Comparison of ENCODE assay signal across 12 cellular contexts in genomic region chr11:96204366-96204659, GRCh38.
DNase-seq lines count a peak whose midpoint lies in the region; ATAC-seq, FAIRE-seq and TF ChIP-seq lines count a peak whose summit lies in the region.
"Had no signal": no experiment of that assay in that cellular context is flagged by ENCODE, and none has a peak within 500 bp of the region (broad histone marks: within the 10 kb centered on the region; RNA-seq: fewer than 3 reads in every experiment).

No MANE protein-coding gene starts in this region.

- intact Hi-C loops in CD4-positive, alpha-beta memory T cell (cut with micrococcal nuclease) = loop anchor here (2.0 kb wide), 2 partner anchors 16 to 138 kb away; partner anchors contain the start of gene MAML2
- intact Hi-C loops in cardiac septum (cut with DNase I) = no loop called here

- no peak for DNase-seq in CD4-positive, alpha-beta memory T cell
- peak; percentile 30 for DNase-seq in LNCaP clone FGC (ENCODE audit: low read depth)
- no peak for DNase-seq in natural killer cell treated with Interleukin-12 subunit alpha and Interleukin-12 subunit beta and Interleukin-15 and Interleukin-18, amount 100 ng/mL, for 72 hours (ENCODE audit: low spot score)
- no peak for DNase-seq in small intestine
- no peak for DNase-seq in cardiac septum (ENCODE audit: low spot score)
- DNase-seq in central memory CD4-positive, alpha-beta T cell = no peak
- DNase-seq: body of pancreas, KBM-7, NCI-H1092 treated with DMSO at 0.1 percent for 48 hours, NCI-H774 had no signal

- peaks cover 79% of the 10 kb centered on the region for H3K4me1 ChIP-seq in CD4-positive, alpha-beta memory T cell (ENCODE audit: insufficient read depth, low read length)
- peaks cover 2 to 18% of the 10 kb centered on the region in 2 donors for H3K4me1 ChIP-seq in small intestine (ENCODE audit: control insufficient read depth in 2 of 2, insufficient read depth in 1 of 2, low read depth in 1 of 2, low read length in 1 of 2)

- no peaks in the 10 kb centered on the region for H3K36me3 ChIP-seq in CD4-positive, alpha-beta memory T cell (ENCODE audit: insufficient read depth, low read length)
- H3K36me3 ChIP-seq in small intestine (ENCODE audit: control insufficient read depth in 2 of 2, insufficient read depth in 2 of 2, low read length in 2 of 2) = no peaks in the 10 kb centered on the region
- H3K36me3 ChIP-seq: thoracic aorta had no signal

- H3K4me3 Mint-ChIP-seq in CD4-positive, alpha-beta memory T cell = peak overlapping the region in 6 of 8 donors; percentile 54 to 80 (median 70)
- H3K4me3 Mint-ChIP-seq in brain = no peak overlapping the region
- peak overlapping the region; percentile 70 for H3K4me3 Mint-ChIP-seq in natural killer cell treated with Interleukin-12 subunit alpha and Interleukin-12 subunit beta and Interleukin-15 and Interleukin-18, amount 100 ng/mL, for 72 hours

- no peaks in the 10 kb centered on the region for H3K9me3 ChIP-seq in CD4-positive, alpha-beta memory T cell (ENCODE audit: control insufficient read depth in 1 of 2, low read length in 2 of 2)
- H3K9me3 ChIP-seq in small intestine (ENCODE audit: control insufficient read depth, low read depth) = no peaks in the 10 kb centered on the region
- H3K9me3 ChIP-seq: body of pancreas, thoracic aorta had no signal

- H3K4me3 ChIP-seq in CD4-positive, alpha-beta memory T cell (ENCODE audit: low read length in 2 of 2) = no peak overlapping the region
- H3K4me3 ChIP-seq in LNCaP clone FGC (ENCODE audit: low read depth, low read length) = no peak overlapping the region
- no peak overlapping the region for H3K4me3 ChIP-seq in small intestine (ENCODE audit: low read depth in 1 of 2, low read length in 2 of 2)
- H3K4me3 ChIP-seq: body of pancreas, thoracic aorta had no signal

- CTCF ChIA-PET in CD4-positive, alpha-beta memory T cell (lab: Charles Lee; ENCODE audit: partially characterized antibody) = interaction anchor here (4.4 kb wide), 1 partner anchor 138 kb away, joined by 37 read pairs; the partner anchor contains the start of gene MAML2

- H3K27ac Mint-ChIP-seq in CD4-positive, alpha-beta memory T cell = peak overlapping the region; percentile 87 to 97 (median 94)
- H3K27ac Mint-ChIP-seq in brain = peak overlapping the region in 4 of 5 experiments; percentile 39 to 65 (median 59)
- H3K27ac Mint-ChIP-seq in natural killer cell treated with Interleukin-12 subunit alpha and Interleukin-12 subunit beta and Interleukin-15 and Interleukin-18, amount 100 ng/mL, for 72 hours = peak overlapping the region; percentile 88 to 99

- H3K27me3 Mint-ChIP-seq in CD4-positive, alpha-beta memory T cell = no peaks in the 10 kb centered on the region
- no peaks in the 10 kb centered on the region for H3K27me3 Mint-ChIP-seq in brain
- H3K27me3 Mint-ChIP-seq in natural killer cell treated with Interleukin-12 subunit alpha and Interleukin-12 subunit beta and Interleukin-15 and Interleukin-18, amount 100 ng/mL, for 72 hours = no peaks in the 10 kb centered on the region

- peak overlapping the region; percentile 32 for H3K27ac ChIP-seq in CD4-positive, alpha-beta memory T cell (ENCODE audit: low read depth, low read length)
- peak overlapping the region in 1 of 2 donors; percentile 70 for H3K27ac ChIP-seq in small intestine (ENCODE audit: low read depth in 1 of 2, low read length in 1 of 2)
- H3K27ac ChIP-seq: body of pancreas, thoracic aorta had no signal

- H3K4me1 Mint-ChIP-seq in CD4-positive, alpha-beta memory T cell = peaks cover 62 to 90% (median 81%) of the 10 kb centered on the region in 4 donors
- peaks cover 74% of the 10 kb centered on the region for H3K4me1 Mint-ChIP-seq in brain
- H3K4me1 Mint-ChIP-seq in natural killer cell treated with Interleukin-12 subunit alpha and Interleukin-12 subunit beta and Interleukin-15 and Interleukin-18, amount 100 ng/mL, for 72 hours (ENCODE audit: low read depth in 2 of 2) = peaks cover 51 to 58% of the 10 kb centered on the region in 2 donors

- FAIRE-seq in small intestine (lab: Jason Lieb, UNC) = no peak

- ATAC-seq in natural killer cell treated with Interleukin-12 subunit alpha and Interleukin-12 subunit beta and Interleukin-15 and Interleukin-18, amount 100 ng/mL, for 72 hours = no peak
- ATAC-seq: body of pancreas had no signal

- TF ChIP-seq CTCF in LNCaP clone FGC (IDR thresholded peaks at IDR 0.05; ENCODE audit: control insufficient read depth, extremely low read depth, insufficient read depth) (no peak), brain (conservative IDR thresholded peaks at IDR 0.05) (no peak)

- peaks cover 0 to 3% (median 0%) of the 10 kb centered on the region in 8 donors for H3K9me3 Mint-ChIP-seq in CD4-positive, alpha-beta memory T cell
- H3K9me3 Mint-ChIP-seq in brain = peaks cover 0 to 6% (median 0%) of the 10 kb centered on the region in 5 experiments
- no peaks in the 10 kb centered on the region for H3K9me3 Mint-ChIP-seq in natural killer cell treated with Interleukin-12 subunit alpha and Interleukin-12 subunit beta and Interleukin-15 and Interleukin-18, amount 100 ng/mL, for 72 hours

- no peaks in the 10 kb centered on the region for H3K27me3 ChIP-seq in CD4-positive, alpha-beta memory T cell (ENCODE audit: insufficient read depth, low read length)
- no peaks in the 10 kb centered on the region for H3K27me3 ChIP-seq in small intestine (ENCODE audit: control insufficient read depth in 2 of 2, insufficient read depth in 2 of 2, low read length in 2 of 2)
- H3K27me3 ChIP-seq: body of pancreas had no signal

- POLR2A ChIA-PET in CD4-positive, alpha-beta memory T cell (lab: Charles Lee; ENCODE audit: partially characterized antibody) = interaction anchor here (1.1 to 5.7 kb wide), 4 partner anchors 10 to 137 kb away, joined by 4 to 56 read pairs (median 6); partner anchors contain the start of gene MAML2

- peaks cover 21 to 22% of the 10 kb centered on the region in 2 donors for H3K36me3 Mint-ChIP-seq in CD4-positive, alpha-beta memory T cell
- peaks cover 4% of the 10 kb centered on the region for H3K36me3 Mint-ChIP-seq in brain
- peaks cover 5% of the 10 kb centered on the region for H3K36me3 Mint-ChIP-seq in natural killer cell treated with Interleukin-12 subunit alpha and Interleukin-12 subunit beta and Interleukin-15 and Interleukin-18, amount 100 ng/mL, for 72 hours

Comparison
In these comparisons a context has a peak if more than half of its experiments do, and no peak if none do; other contexts are left out.
1. H3K4me3 Mint-ChIP-seq: peak in CD4-positive, alpha-beta memory T cell (6 of 8) and natural killer cell treated with Interleukin-12 subunit alpha and Interleukin-12 subunit beta and Interleukin-15 and Interleukin-18, amount 100 ng/mL, for 72 hours (single experiment); none in brain (0 of 5).
2. Peak in every context shown above with its lines, with median percentiles within 50 percentile points of each other: H3K27ac Mint-ChIP-seq.